1 cellular context compared by ENCODE assay signal in the genomic region with DNA sequence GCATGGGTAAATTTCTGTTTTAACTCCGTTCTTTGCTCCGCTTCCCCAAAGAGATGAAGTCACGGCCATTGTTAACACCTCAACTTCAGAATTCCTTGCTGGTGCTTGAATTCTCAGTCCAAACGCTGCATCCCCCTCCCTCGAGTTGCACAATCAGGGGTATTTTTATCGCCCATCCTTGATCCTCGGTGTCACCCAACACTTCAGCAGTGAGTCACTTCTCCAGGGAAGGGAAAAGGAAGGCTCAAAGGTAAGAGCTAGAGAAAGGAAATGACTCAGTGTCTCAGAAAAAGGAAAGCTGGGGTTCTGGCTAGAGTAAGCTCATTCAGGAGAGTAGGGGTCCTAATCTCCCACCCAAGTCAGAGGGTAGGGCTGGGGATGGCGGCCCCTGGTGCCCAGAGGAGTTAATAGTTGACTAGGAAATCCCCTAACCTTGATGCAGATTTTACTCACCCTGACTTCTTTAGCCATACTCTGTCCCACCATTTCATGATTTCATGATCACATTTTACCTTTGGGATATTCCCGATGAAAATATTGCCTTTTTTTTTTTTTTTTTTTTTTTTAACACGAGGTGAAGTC.
TF ChIP-seq lines count a peak whose summit lies in the region.

No MANE protein-coding gene starts in this region.

TF ChIP-seq in SK-N-SH, 30 proteins besides CTCF, POLR2A, EP300 and RAD21 (continued from another document):
- no peak for TF ChIP-seq USF2 (IDR thresholded peaks at IDR 0.05; ENCODE audit: borderline replicate concordance, low read depth, low read length)
- no peak for TF ChIP-seq ZBTB33 (IDR thresholded peaks at IDR 0.05; ENCODE audit: borderline replicate concordance, low read depth)
- TF ChIP-seq NRF1 (IDR thresholded peaks at IDR 0.05; ENCODE audit: low read depth, low read length) = no peak
- no peak; the same call in 1 of the 2 replicates for TF ChIP-seq GABPA (IDR thresholded peaks at IDR 0.05; ENCODE audit: low read depth)
- TF ChIP-seq, protein P1, sequence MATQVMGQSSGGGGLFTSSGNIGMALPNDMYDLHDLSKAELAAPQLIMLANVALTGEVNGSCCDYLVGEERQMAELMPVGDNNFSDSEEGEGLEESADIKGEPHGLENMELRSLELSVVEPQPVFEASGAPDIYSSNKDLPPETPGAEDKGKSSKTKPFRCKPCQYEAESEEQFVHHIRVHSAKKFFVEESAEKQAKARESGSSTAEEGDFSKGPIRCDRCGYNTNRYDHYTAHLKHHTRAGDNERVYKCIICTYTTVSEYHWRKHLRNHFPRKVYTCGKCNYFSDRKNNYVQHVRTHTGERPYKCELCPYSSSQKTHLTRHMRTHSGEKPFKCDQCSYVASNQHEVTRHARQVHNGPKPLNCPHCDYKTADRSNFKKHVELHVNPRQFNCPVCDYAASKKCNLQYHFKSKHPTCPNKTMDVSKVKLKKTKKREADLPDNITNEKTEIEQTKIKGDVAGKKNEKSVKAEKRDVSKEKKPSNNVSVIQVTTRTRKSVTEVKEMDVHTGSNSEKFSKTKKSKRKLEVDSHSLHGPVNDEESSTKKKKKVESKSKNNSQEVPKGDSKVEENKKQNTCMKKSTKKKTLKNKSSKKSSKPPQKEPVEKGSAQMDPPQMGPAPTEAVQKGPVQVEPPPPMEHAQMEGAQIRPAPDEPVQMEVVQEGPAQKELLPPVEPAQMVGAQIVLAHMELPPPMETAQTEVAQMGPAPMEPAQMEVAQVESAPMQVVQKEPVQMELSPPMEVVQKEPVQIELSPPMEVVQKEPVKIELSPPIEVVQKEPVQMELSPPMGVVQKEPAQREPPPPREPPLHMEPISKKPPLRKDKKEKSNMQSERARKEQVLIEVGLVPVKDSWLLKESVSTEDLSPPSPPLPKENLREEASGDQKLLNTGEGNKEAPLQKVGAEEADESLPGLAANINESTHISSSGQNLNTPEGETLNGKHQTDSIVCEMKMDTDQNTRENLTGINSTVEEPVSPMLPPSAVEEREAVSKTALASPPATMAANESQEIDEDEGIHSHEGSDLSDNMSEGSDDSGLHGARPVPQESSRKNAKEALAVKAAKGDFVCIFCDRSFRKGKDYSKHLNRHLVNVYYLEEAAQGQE (IDR thresholded peaks at IDR 0.05; ENCODE audit: low read depth, low read length) = no peak
- TF ChIP-seq GATA2 (CRISPR knock-in tag; IDR thresholded peaks at IDR 0.05) = no peak
- no peak for TF ChIP-seq MXI1 (IDR thresholded peaks at IDR 0.05; ENCODE audit: low read depth, low read length)
- TF ChIP-seq NFIC (IDR thresholded peaks at IDR 0.05; ENCODE audit: borderline replicate concordance) = no peak
- peak; percentile 90 for TF ChIP-seq FOSL2 (IDR thresholded peaks at IDR 0.05; ENCODE audit: borderline replicate concordance, low read depth)
- TF ChIP-seq FOXJ3 (CRISPR knock-in tag; IDR thresholded peaks at IDR 0.05) = no peak
- TF ChIP-seq RCOR1 (IDR thresholded peaks at IDR 0.05; ENCODE audit: low read length) = no peak
- no peak for TF ChIP-seq TEAD4 (IDR thresholded peaks at IDR 0.05; ENCODE audit: borderline replicate concordance, insufficient read depth)
- TF ChIP-seq TAF1 (IDR thresholded peaks at IDR 0.05; ENCODE audit: borderline replicate concordance, low read depth, low read length) = no peak
- TF ChIP-seq CHD2 (IDR thresholded peaks at IDR 0.05; ENCODE audit: low read length, partially characterized antibody) = no peak
